In genomic region chr5:6359534-6359933, GRCh38 we compare ENCODE assay signal across 13 cellular contexts. TPM values are rescaled to one million over a fixed set of nuclear protein-coding genes. Genes with fewer than 3 reads are reported as not detected.
DNase-seq lines count a peak whose midpoint lies in the region; ATAC-seq and TF ChIP-seq lines count a peak whose summit lies in the region.
"Had no signal": no experiment of that assay in that cellular context is flagged by ENCODE, and none has a peak within 500 bp of the region (broad histone marks: within the 10 kb centered on the region; RNA-seq: fewer than 3 reads in every experiment).

No MANE protein-coding gene starts in this region.

- CTCF ChIA-PET in MCF 10A (lab: Yijun Ruan, JAX) = no interaction called here

- intact Hi-C loops in MCF 10A (cut with micrococcal nuclease) = no loop called here

- no peaks in the 10 kb centered on the region for H3K27me3 ChIP-seq in osteoblast (ENCODE audit: insufficient read depth, low read length)
- H3K27me3 ChIP-seq: body of pancreas, hepatocyte had no signal

- no peak for DNase-seq in T-helper 1 cell
- no peak for DNase-seq in T-helper 17 cell
- DNase-seq in memory B cell (ENCODE audit: low spot score in 2 of 2) = no peak
- no peak for DNase-seq in T-helper 9 cell
- DNase-seq in MCF 10A (ENCODE audit: unreplicated experiment) = no peak
- DNase-seq in osteoblast (ENCODE audit: insufficient read length, low spot score, missing footprints) = no peak
- DNase-seq: body of pancreas, DMS153, SW 1271 had no signal

- H3K4me3 Mint-ChIP-seq in T-helper 1 cell treated with Interleukin-12 subunit alpha and Interleukin-12 subunit beta and Interleukin-4 antibody, amounts not matched to agents 30 μg/mL and 1 μg/mL, for 36 hours = peak overlapping the region; percentile 72
- peak overlapping the region; percentile 78 for H3K4me3 Mint-ChIP-seq in T-helper 17 cell
- peak overlapping the region; percentile 35 for H3K4me3 Mint-ChIP-seq in memory B cell
- H3K4me3 Mint-ChIP-seq in MCF 10A (ENCODE audit: unreplicated experiment) = no peak overlapping the region

- no peaks in the 10 kb centered on the region for H3K9me3 ChIP-seq in T-helper 17 cell (ENCODE audit: control insufficient read depth, low read length, poor library complexity, severe bottlenecking)
- H3K9me3 ChIP-seq in osteoblast (ENCODE audit: low read depth, low read length) = no peaks in the 10 kb centered on the region
- H3K9me3 ChIP-seq: A549 had no signal

- ATAC-seq in GM21423 (IDR thresholded peaks at IDR 0.05; ENCODE audit: unreplicated experiment) (peak; percentile 5), T-helper 17 cell (no peak), memory B cell (ENCODE audit: low read depth) (no peak)
- ATAC-seq: body of pancreas had no signal

- no TSS peak for BruUV-seq in MCF 10A (replicated peaks; lab: Mats Ljungman, UMichigan)

- no peaks in the 10 kb centered on the region for H3K79me2 ChIP-seq in osteoblast (ENCODE audit: insufficient read depth, low read length)
- H3K79me2 ChIP-seq: hepatocyte had no signal

- TF ChIP-seq CTCF in MCF 10A (IDR thresholded peaks at IDR 0.05; ENCODE audit: unreplicated experiment) = no peak
- no peak for TF ChIP-seq CTCF in osteoblast (IDR thresholded peaks at IDR 0.05; ENCODE audit: extremely low read depth, low read depth, low read length)

- no peaks in the 10 kb centered on the region for H3K27me3 Mint-ChIP-seq in T-helper 1 cell treated with Interleukin-12 subunit alpha and Interleukin-12 subunit beta and Interleukin-4 antibody, amounts not matched to agents 30 μg/mL and 1 μg/mL, for 36 hours (ENCODE audit: low read depth)
- H3K27me3 Mint-ChIP-seq in T-helper 17 cell (no peaks in the 10 kb centered on the region), memory B cell (no peaks in the 10 kb centered on the region), MCF 10A (ENCODE audit: insufficient read depth, unreplicated experiment) (peaks cover 8% of the 10 kb centered on the region)

- H3K9me3 Mint-ChIP-seq in T-helper 1 cell treated with Interleukin-12 subunit alpha and Interleukin-12 subunit beta and Interleukin-4 antibody, amounts not matched to agents 30 μg/mL and 1 μg/mL, for 36 hours = no peaks in the 10 kb centered on the region
- H3K9me3 Mint-ChIP-seq in memory B cell = no peaks in the 10 kb centered on the region
- no peaks in the 10 kb centered on the region for H3K9me3 Mint-ChIP-seq in MCF 10A (ENCODE audit: unreplicated experiment)

- no peak overlapping the region for H2AFZ ChIP-seq in osteoblast (ENCODE audit: low read length)
- H2AFZ ChIP-seq: hepatocyte had no signal

- H3K27ac Mint-ChIP-seq in T-helper 1 cell treated with Interleukin-12 subunit alpha and Interleukin-12 subunit beta and Interleukin-4 antibody, amounts not matched to agents 30 μg/mL and 1 μg/mL, for 36 hours = peak overlapping the region; percentile 85
- H3K27ac Mint-ChIP-seq in T-helper 17 cell (peak overlapping the region; percentile 78), memory B cell (peak overlapping the region; percentile 75), MCF 10A (ENCODE audit: low read depth, unreplicated experiment) (no peak overlapping the region)

- POLR2A ChIA-PET in MCF 10A (lab: Yijun Ruan, JAX) = interaction anchor here (0.6 kb wide), 1 partner anchor 15 kb away, joined by 3 read pairs; no protein-coding TSS in a partner anchor

- H3K4me2 ChIP-seq in osteoblast (ENCODE audit: insufficient read depth, low read length) = no peak overlapping the region
- H3K4me2 ChIP-seq: A549, hepatocyte had no signal

- H3K36me3 ChIP-seq in osteoblast (ENCODE audit: insufficient read depth, low read length) = no peaks in the 10 kb centered on the region

- H3K27ac ChIP-seq in osteoblast (ENCODE audit: low read depth, low read length) = no peak overlapping the region
- H3K27ac ChIP-seq: A549, body of pancreas, hepatocyte had no signal

- no peaks in the 10 kb centered on the region for H3K4me1 ChIP-seq in osteoblast (ENCODE audit: insufficient read depth, low read length)
- H3K4me1 ChIP-seq: A549, body of pancreas had no signal

- peaks cover 20% of the 10 kb centered on the region for H3K36me3 Mint-ChIP-seq in T-helper 1 cell treated with Interleukin-12 subunit alpha and Interleukin-12 subunit beta and Interleukin-4 antibody, amounts not matched to agents 30 μg/mL and 1 μg/mL, for 36 hours (ENCODE audit: low read depth)
- peaks cover 6% of the 10 kb centered on the region for H3K36me3 Mint-ChIP-seq in T-helper 17 cell (ENCODE audit: low read depth)
- peaks cover 22% of the 10 kb centered on the region for H3K36me3 Mint-ChIP-seq in memory B cell
- H3K36me3 Mint-ChIP-seq in MCF 10A (ENCODE audit: insufficient read depth, unreplicated experiment) = no peaks in the 10 kb centered on the region

- H4K20me1 ChIP-seq in osteoblast (ENCODE audit: insufficient read depth, low read length) = no peaks in the 10 kb centered on the region

- H3K4me1 Mint-ChIP-seq in T-helper 1 cell treated with Interleukin-12 subunit alpha and Interleukin-12 subunit beta and Interleukin-4 antibody, amounts not matched to agents 30 μg/mL and 1 μg/mL, for 36 hours (ENCODE audit: low read depth) = peaks cover 10% of the 10 kb centered on the region
- H3K4me1 Mint-ChIP-seq in T-helper 17 cell (peaks cover 11% of the 10 kb centered on the region), memory B cell (peaks cover 7% of the 10 kb centered on the region), MCF 10A (ENCODE audit: insufficient read depth, unreplicated experiment) (no peaks in the 10 kb centered on the region)

- no peak overlapping the region for H3K4me3 ChIP-seq in osteoblast (ENCODE audit: insufficient read depth, low read length)
- H3K4me3 ChIP-seq: A549, body of pancreas, hepatocyte had no signal

RNA-seq across cellular contexts. Expression of gene MED10, which starts 18.8 kb away (rescaled TPM):
- total RNA-seq in T-helper 17 cell = 10 to 100 TPM; 70.5 to 78.7 TPM
- total RNA-seq in MCF 10A (2022) = 84.9 and 85.1 TPM in 2 replicates
- total RNA-seq in osteoblast = 12.4 and 13.4 TPM in 2 replicates
